Comparison of ENCODE assay signal across 1 cellular context in the genomic region with DNA sequence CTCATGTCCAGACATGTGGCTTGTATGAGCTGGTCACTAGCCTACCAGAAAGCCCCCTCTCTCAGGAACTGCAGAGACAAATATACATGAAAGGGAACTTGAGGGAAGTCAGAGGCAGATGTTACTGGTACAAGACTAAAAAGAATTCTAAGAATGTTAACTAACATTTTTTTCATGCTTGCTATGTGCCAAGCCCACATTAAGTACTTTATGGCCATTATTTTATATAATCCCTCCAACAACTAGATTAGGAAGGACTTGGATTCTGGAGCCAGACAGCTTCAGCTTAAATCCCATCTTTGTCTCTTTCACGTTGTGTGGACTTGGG.
TF ChIP-seq lines count a peak whose summit lies in the region.

No MANE protein-coding gene starts in this region.

TF ChIP-seq in H1, 55 proteins besides CTCF, POLR2A, EP300 and RAD21:
- TF ChIP-seq CTBP2 (IDR thresholded peaks at IDR 0.05; ENCODE audit: borderline replicate concordance, insufficient read depth, insufficient read length, low read length) (no peak), TAF7 (optimal IDR thresholded peaks at IDR 0.05; ENCODE audit: borderline replicate concordance, low read depth, low read length) (no peak), CBX8 (IDR thresholded peaks at IDR 0.05; ENCODE audit: borderline replicate concordance, low read depth, low read length) (no peak), SIN3A (conservative IDR thresholded peaks at IDR 0.05 in 1 of 2, IDR thresholded peaks at IDR 0.05 in 1 of 2; ENCODE audit: low read depth in 1 of 2, low read length in 2 of 2) (no peak), NRF1 (IDR thresholded peaks at IDR 0.05; ENCODE audit: low read depth, low read length) (no peak), HDAC6 (IDR thresholded peaks at IDR 0.05; ENCODE audit: low read depth, low read length) (no peak), BACH1 (IDR thresholded peaks at IDR 0.05; ENCODE audit: low read length) (no peak), TBP (IDR thresholded peaks at IDR 0.05; ENCODE audit: low read depth, low read length) (no peak)
